Comparison of ENCODE assay signal across 1 cellular context in genomic region chr5:131783357-131783756, GRCh38.
TF ChIP-seq lines count a peak whose summit lies in the region.

No MANE protein-coding gene starts in this region.

TF ChIP-seq in IMR-90, 13 proteins besides CTCF, POLR2A, EP300 and RAD21:
- TF ChIP-seq CEBPB (IDR thresholded peaks at IDR 0.05; ENCODE audit: low read depth, low read length): 0 out of 2 replicates have a peak, but pooled peaks have one; percentile 11
- no peak for TF ChIP-seq RCOR1 (IDR thresholded peaks at IDR 0.05; ENCODE audit: insufficient replicate concordance, low read length)
